ENCODE assay signal across 8 cellular contexts in the genomic region with DNA sequence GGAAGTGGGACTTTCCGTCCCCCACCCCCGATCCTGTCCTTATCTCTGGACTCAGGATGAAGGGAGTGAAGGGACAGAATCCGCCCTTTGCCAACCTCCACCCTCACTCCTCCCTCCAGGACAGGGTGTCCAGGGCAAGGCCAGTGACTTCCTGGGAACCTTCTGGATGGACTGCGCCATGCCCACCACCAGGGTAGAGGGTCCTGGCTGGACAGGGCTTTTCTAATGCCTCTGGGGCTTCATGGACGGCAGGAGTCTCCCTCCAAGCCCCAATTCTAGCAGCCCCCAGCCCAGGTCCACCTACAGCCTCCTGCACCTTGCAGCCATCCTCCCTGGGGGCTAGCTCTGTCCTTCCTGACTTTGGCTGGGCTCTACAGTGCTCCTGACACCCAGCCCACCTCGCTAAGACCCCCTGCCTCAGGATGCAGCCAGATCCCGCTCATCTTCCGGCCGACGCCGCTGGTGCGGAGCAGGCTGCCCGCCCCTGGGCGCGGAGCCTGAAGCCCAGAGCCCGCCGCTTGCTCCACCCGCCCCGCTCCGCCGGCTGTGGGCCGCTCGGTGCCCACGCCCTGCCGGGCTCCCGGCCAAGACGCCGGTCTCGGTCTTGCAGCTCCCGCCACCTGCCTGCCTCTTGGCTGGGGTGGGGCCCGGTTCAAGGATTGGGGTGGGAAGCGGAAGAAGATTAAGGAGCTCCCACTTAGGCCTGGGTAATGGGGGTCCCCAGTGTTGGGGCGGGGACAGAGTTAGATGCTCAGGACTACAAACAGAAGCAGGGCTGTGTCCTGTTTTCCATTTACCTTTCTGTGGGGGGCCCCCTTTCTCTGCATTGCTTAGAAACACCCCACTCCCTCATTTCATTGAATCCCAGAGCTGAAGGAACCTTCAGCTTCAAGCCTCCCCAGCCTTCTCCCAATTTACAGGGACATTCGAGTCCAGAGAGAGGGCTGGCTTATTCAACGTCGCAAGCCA.
DNase-seq lines count a peak whose midpoint lies in the region; ATAC-seq, FAIRE-seq and TF ChIP-seq lines count a peak whose summit lies in the region.

No MANE protein-coding gene starts in this region.

- H3K36me3 ChIP-seq in adrenal gland (replicated peaks in 1 of 2): no peaks in the 10 kb centered on the region

- intact Hi-C loops in adrenal gland (cut with DNase I): no loop called here

- peaks cover 5% of the 10 kb centered on the region for H3K27me3 ChIP-seq in adrenal gland

- no peak overlapping the region for H3K27ac ChIP-seq in adrenal gland

- H3K9me3 ChIP-seq in adrenal gland (replicated peaks in 1 of 3): no peaks in the 10 kb centered on the region

- DNase-seq in Caki2 (ENCODE audit: low read depth): peak; percentile 74
- DNase-seq in NCI-H1092 treated with DMSO at 0.1 percent for 48 hours (lab: John Stamatoyannopoulos, UW): peak; percentile 36
- peak; percentile 53 to 78 (median 67) for DNase-seq in adrenal gland
- peak; percentile 62 for DNase-seq in kidney tubule cell (ENCODE audit: low spot score)
- peak; percentile 84 for DNase-seq in urothelium cell line (ENCODE audit: low spot score)
- DNase-seq in activated CD4-positive, CD25-positive, alpha-beta regulatory T cell treated with anti-CD3 and anti-CD28 coated beads, Interleukin-2, amount 50 U/mL, for 72 hours: no peak
- no peak for DNase-seq in NCI-H226

- no peak for TF ChIP-seq POLR2A in adrenal gland (IDR thresholded peaks at IDR 0.05)

- in situ Hi-C loops in Caki2 (cut with HindIII; ENCODE audit: low pct_unique_long_range_greater_than_20kb, low sequenced_read_pairs): loop anchor here (10.0 kb wide), 1 partner anchor 60 kb away; no protein-coding TSS in a partner anchor

- peak overlapping the region in 1 of 4 donors; percentile 10 for H3K4me3 ChIP-seq in adrenal gland

- no peak for FAIRE-seq in urothelium cell line (lab: Jason Lieb, UNC)

- TF ChIP-seq CTCF in adrenal gland (IDR thresholded peaks at IDR 0.05): no peak

- H3K4me1 ChIP-seq in adrenal gland (replicated peaks in 1 of 2): peaks cover 4 to 8% of the 10 kb centered on the region in 2 donors

- no peak for ATAC-seq in GM21619 (IDR thresholded peaks at IDR 0.05; ENCODE audit: unreplicated experiment)

- WGBS in adrenal gland, 4 donors: 11 to 39% (median 13%) methylated on average over 14 to 36 of the region's 36 CpGs

Comparison
In these comparisons a context has a peak if more than half of its experiments do, and no peak if none do; other contexts are left out.
1. DNase-seq: peak in Caki2 (single experiment), NCI-H1092 treated with DMSO at 0.1 percent for 48 hours (single experiment), adrenal gland (7 of 7), kidney tubule cell (single experiment) and urothelium cell line (single experiment); none in activated CD4-positive, CD25-positive, alpha-beta regulatory T cell treated with anti-CD3 and anti-CD28 coated beads, Interleukin-2, amount 50 U/mL, for 72 hours (single experiment) and NCI-H226 (single experiment).